ENCODE assay signal across 11 cellular contexts in the genomic region with DNA sequence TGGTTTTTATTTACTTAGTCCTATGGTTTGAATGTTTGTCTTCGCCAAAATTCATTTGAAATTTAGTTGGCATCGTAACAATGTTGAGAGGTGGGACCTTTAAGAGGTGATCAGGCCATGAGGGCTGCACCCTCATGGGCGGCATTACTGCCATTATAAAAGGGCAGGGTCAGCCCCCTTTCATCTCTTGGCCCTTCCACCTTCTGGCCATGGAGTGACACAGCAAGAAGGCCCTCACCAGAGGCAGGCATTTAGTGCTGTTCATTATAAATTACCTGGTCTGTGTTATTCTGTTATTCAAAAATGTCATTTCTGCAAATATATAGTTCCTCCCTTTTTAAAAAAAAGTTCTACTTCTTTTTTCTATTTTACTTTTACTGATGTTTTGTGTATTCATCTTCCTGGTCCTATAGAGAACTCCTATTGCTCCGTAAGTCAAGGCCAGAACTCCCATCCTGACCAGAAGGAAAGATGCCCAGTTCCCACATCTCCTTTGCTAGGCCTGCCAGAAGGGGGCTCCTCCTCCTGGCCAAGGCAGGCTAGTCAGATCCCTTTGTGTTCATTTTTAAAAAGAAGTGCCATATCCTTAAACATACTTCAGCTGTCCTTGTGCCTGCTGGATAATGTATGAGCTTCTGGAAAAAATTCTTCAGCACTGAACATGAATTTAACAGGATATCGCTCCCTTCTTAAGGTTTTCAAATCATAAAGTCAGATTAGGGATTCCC. TPM values are rescaled to one million over a fixed set of nuclear protein-coding genes. Genes with fewer than 3 reads are reported as not detected.
A peak's percentile ranks its signal among the peaks of the same experiment; 100 is the strongest.
DNase-seq lines count a peak whose midpoint lies in the region; ATAC-seq, FAIRE-seq and TF ChIP-seq lines count a peak whose summit lies in the region.
"Had no signal": no experiment of that assay in that cellular context is flagged by ENCODE, and none has a peak within 500 bp of the region (broad histone marks: within the 10 kb centered on the region; RNA-seq: fewer than 3 reads in every experiment).

No MANE protein-coding gene starts in this region.

- H3K36me3 ChIP-seq in heart right ventricle (no peaks in the 10 kb centered on the region), RWPE2 (ENCODE audit: low read depth) (no peaks in the 10 kb centered on the region), uterus (no peaks in the 10 kb centered on the region)

- H3K27me3 ChIP-seq in heart right ventricle = no peaks in the 10 kb centered on the region
- no peaks in the 10 kb centered on the region for H3K27me3 ChIP-seq in RWPE2 (ENCODE audit: insufficient read depth, poor library complexity, severe bottlenecking)
- no peaks in the 10 kb centered on the region for H3K27me3 ChIP-seq in uterus

- 86 to 88% methylated on average over 5 of the region's 5 CpGs for WGBS in heart right ventricle, 2 donors

- H3K4me1 ChIP-seq in heart right ventricle (peaks cover 0 to 19% (median 1%) of the 10 kb centered on the region in 9 donors), RWPE2 (ENCODE audit: insufficient read depth, poor library complexity, severe bottlenecking) (no peaks in the 10 kb centered on the region), uterus (peaks cover 0 to 4% of the 10 kb centered on the region in 2 donors)

- peak in 6 of 9 donors; percentile 20 to 57 (median 48) for TF ChIP-seq CTCF in heart right ventricle (IDR thresholded peaks at IDR 0.05)
- TF ChIP-seq CTCF in RWPE2 (IDR thresholded peaks at IDR 0.05; ENCODE audit: poor library complexity, severe bottlenecking) = peak; percentile 33
- TF ChIP-seq CTCF in fibroblast of pulmonary artery (IDR thresholded peaks at IDR 0.05; ENCODE audit: low read length, missing control alignments) = peak; percentile 77
- peak in 3 of 4 experiments; percentile 20 to 42 (median 21) for TF ChIP-seq CTCF in uterus (IDR thresholded peaks at IDR 0.05)

- no peak for DNase-seq in heart right ventricle
- no peak for DNase-seq in Right ventricle myocardium inferior (ENCODE audit: missing footprints)
- DNase-seq in RWPE2 (ENCODE audit: low spot score) = no peak
- DNase-seq in fibroblast of pulmonary artery (ENCODE audit: low read depth) = peak; percentile 67
- no peak for DNase-seq in uterus
- DNase-seq in SK-N-DZ (ENCODE audit: low spot score) = no peak
- no peak for DNase-seq in HTR-8/SVneo (ENCODE audit: insufficient read length, low spot score)
- DNase-seq: anterior cingulate cortex; stimulated activated CD4-positive, alpha-beta T cell treated with anti-CD3 and anti-CD28 coated beads, Interleukin-2, amount 100 ng/mL, for 48 hours had no signal

- H3K27ac ChIP-seq in heart right ventricle = no peak overlapping the region
- no peak overlapping the region for H3K27ac ChIP-seq in RWPE2 (ENCODE audit: poor library complexity, severe bottlenecking)
- H3K27ac ChIP-seq in uterus = peak overlapping the region; percentile 28 to 61

- no peak for TF ChIP-seq POLR2A in uterus (IDR thresholded peaks at IDR 0.05)

- no peaks in the 10 kb centered on the region for H3K9me3 ChIP-seq in heart right ventricle
- H3K9me3 ChIP-seq in RWPE2 (ENCODE audit: severe bottlenecking) = no peaks in the 10 kb centered on the region
- H3K9me3 ChIP-seq in uterus = no peaks in the 10 kb centered on the region

- ATAC-seq in heart right ventricle = peak in 3 of 8 donors; percentile 29 to 57 (median 38)
- ATAC-seq in Right ventricle myocardium inferior = no peak
- ATAC-seq in RWPE2 (ENCODE audit: low read depth) = no peak
- no peak for ATAC-seq in HG03045 (IDR thresholded peaks at IDR 0.05; ENCODE audit: unreplicated experiment)
- ATAC-seq: left lobe of liver had no signal

- FAIRE-seq in HTR-8/SVneo (lab: Jason Lieb, UNC) = no peak

- H3K4me3 ChIP-seq in heart right ventricle = no peak overlapping the region
- H3K4me3 ChIP-seq in RWPE2 (ENCODE audit: severe bottlenecking) = no peak overlapping the region
- no peak overlapping the region for H3K4me3 ChIP-seq in fibroblast of pulmonary artery (replicated peaks; ENCODE audit: low read depth, low read length)
- no peak overlapping the region for H3K4me3 ChIP-seq in uterus

- intact Hi-C loops in heart right ventricle (cut with DNase I) = no loop called here
- intact Hi-C loops in Right ventricle myocardium inferior (cut with DNase I) = no loop called here
- intact Hi-C loops in uterus (cut with DNase I; ENCODE audit: low total_unique reads) = no loop called here

RNA-seq across cellular contexts. Expression of a gene that starts 10.0 kb away (rescaled TPM):
- total RNA-seq in heart right ventricle (10 to 100 TPM in 6 of 10 donors, 1 to 10 TPM in 4; 8.5 to 22.6 (median 11.0) TPM), Right ventricle myocardium inferior (19.0 TPM), uterus (100 to 1,000 TPM in 2 of 4 donors, 10 to 100 TPM in 2; 55.1 to 178 (median 92.6) TPM)
- polyA plus RNA-seq in heart right ventricle = 1 to 10 TPM; 7.6 to 7.7 TPM
- polyA plus RNA-seq in SK-N-DZ (2014; cell fraction: cytosol; rRNA removed) = 126 and 130 TPM in 2 replicates
- polyA plus RNA-seq in SK-N-DZ (2014; cell fraction: nucleus; rRNA removed) = 78.0 and 98.0 TPM in 2 replicates

Comparison
In these comparisons a context has a peak if more than half of its experiments do, and no peak if none do; other contexts are left out.
1. H3K27ac ChIP-seq: peak in uterus (2 of 2); none in heart right ventricle (0 of 10) and RWPE2 (single experiment).
2. CTCF ChIP-seq: peak in every context shown above with its lines; median percentile 77 in fibroblast of pulmonary artery; 48 in heart right ventricle; 33 in RWPE2; 21 in uterus.